Comparison of ENCODE assay signal across 17 cellular contexts in genomic region chr12:104557488-104558195, GRCh38.
"Had no signal": no experiment of that assay in that cellular context is flagged by ENCODE, and none has a peak within 500 bp of the region (broad histone marks: within the 10 kb centered on the region; RNA-seq: fewer than 3 reads in every experiment).

No MANE protein-coding gene starts in this region.

- H3K27me3 Mint-ChIP-seq: dendritic cell treated with granulocyte-macrophage colony-stimulating factor and Interleukin-4, amounts not matched to agents 40 ng/mL and 50 ng/mL, for 4 days had no signal

- H3K4me1 ChIP-seq: right lobe of liver had no signal

- H3K36me3 ChIP-seq: adrenal gland, esophagus squamous epithelium, ovary, right lobe of liver had no signal

- H3K4me3 Mint-ChIP-seq: activated T-cell treated with anti-CD3 and anti-CD28 coated beads, Interleukin-2, amount 50 U/mL, for 72 hours; dendritic cell treated with granulocyte-macrophage colony-stimulating factor and Interleukin-4, amounts not matched to agents 40 ng/mL and 50 ng/mL, for 4 days; neural crest cell had no signal

- H3K27ac Mint-ChIP-seq: activated naive CD4-positive, alpha-beta T cell treated with anti-CD3 and anti-CD28 coated beads, Interleukin-2, amount 50 U/mL, for 72 hours; activated T-cell treated with anti-CD3 and anti-CD28 coated beads, Interleukin-2, amount 50 U/mL, for 72 hours; dendritic cell treated with granulocyte-macrophage colony-stimulating factor and Interleukin-4, amounts not matched to agents 40 ng/mL and 50 ng/mL, for 4 days had no signal

- H3K4me3 ChIP-seq: adrenal gland, esophagus squamous epithelium, ovary, right lobe of liver had no signal

- H3K9me3 ChIP-seq: adrenal gland, ovary, right lobe of liver had no signal

- DNase-seq: activated effector memory CD4-positive, alpha-beta T cell treated with anti-CD3 and anti-CD28 coated beads, Interleukin-2, amount 50 U/mL, for 16 hours; activated T-cell treated with anti-CD3 and anti-CD28 coated beads, Interleukin-2, amount 50 U/mL, for 72 hours; adrenal gland; effector CD8-positive, alpha-beta T cell; esophagus squamous epithelium; glutamatergic neuron; hippocampal formation; left cardiac atrium; ovary; right lobe of liver; small intestine; stimulated activated CD4-positive, alpha-beta T cell treated with anti-CD3 and anti-CD28 coated beads, Interleukin-4, amount 100 ng/mL, for 24 hours; stimulated activated naive CD4-positive, alpha-beta T cell had no signal

- H3K27ac ChIP-seq: adrenal gland, esophagus squamous epithelium, ovary, right lobe of liver had no signal

- H3K27me3 ChIP-seq: adrenal gland, esophagus squamous epithelium, ovary, right lobe of liver had no signal

- ATAC-seq: activated CD4-positive, CD25-positive, alpha-beta regulatory T cell treated with anti-CD3 and anti-CD28 coated beads, Interleukin-2, amount 50 U/mL, for 24 hours; activated naive CD4-positive, alpha-beta T cell treated with anti-CD3 and anti-CD28 coated beads, Interleukin-2, amount 50 U/mL, for 72 hours; activated T-cell treated with anti-CD3 and anti-CD28 coated beads, Interleukin-2, amount 50 U/mL, for 72 hours; left cardiac atrium had no signal
